ENCODE assay signal across 8 cellular contexts in genomic region chr5:176446884-176447537, GRCh38. TPM values are rescaled to one million over a fixed set of nuclear protein-coding genes. Genes with fewer than 3 reads are reported as not detected.
A peak's percentile ranks its signal among the peaks of the same experiment; 100 is the strongest.
DNase-seq lines count a peak whose midpoint lies in the region; ATAC-seq and TF ChIP-seq lines count a peak whose summit lies in the region.

No MANE protein-coding gene starts in this region.

- H3K27ac ChIP-seq in KOPT-K1 (ENCODE audit: low read depth, low read length, poor library complexity, severe bottlenecking) (peak overlapping the region; percentile 90), iPS DF 6.9 (ENCODE audit: low read length) (peak overlapping the region; percentile 29), spleen (peak overlapping the region; percentile 89 to 97 (median 96))

- H3K4me3 ChIP-seq in Caco-2 (ENCODE audit: low read depth, low read length) (peak overlapping the region; percentile 57), iPS DF 6.9 (ENCODE audit: low read length) (peak overlapping the region; percentile 89), spleen (peak overlapping the region; percentile 64 to 92 (median 78))

- WGBS in iPS DF 6.9 (ENCODE audit: insufficient coverage, insufficient read length), result no CpG with 5 or more reads among the region's 24 CpGs
- WGBS in spleen, 5 donors, result 15 to 22% (median 20%) methylated on average over 24 of the region's 24 CpGs

- peak overlapping the region; percentile 91 for H3K27ac Mint-ChIP-seq in Caco-2 (ENCODE audit: unreplicated experiment)
- peak overlapping the region; percentile 99 for H3K27ac Mint-ChIP-seq in activated naive CD8-positive, alpha-beta T cell treated with anti-CD3 and anti-CD28 coated beads, Interleukin-2, amount 50 U/mL, for 24 hours

- H3K36me3 Mint-ChIP-seq in Caco-2 (ENCODE audit: insufficient read depth, unreplicated experiment), result peaks cover 23% of the 10 kb centered on the region
- peaks cover 9% of the 10 kb centered on the region for H3K36me3 Mint-ChIP-seq in activated naive CD8-positive, alpha-beta T cell treated with anti-CD3 and anti-CD28 coated beads, Interleukin-2, amount 50 U/mL, for 24 hours (ENCODE audit: low read depth)

- CTCF ChIA-PET in Caco-2 (lab: Charles Lee), result interaction anchor here (0.6 to 1.6 kb wide), 12 partner anchors 11 to 717 kb away, joined by 3 to 20 read pairs (median 4); partner anchors contain the start of gene CLTB

- no peak for ATAC-seq in activated naive CD8-positive, alpha-beta T cell treated with anti-CD3 and anti-CD28 coated beads, Interleukin-2, amount 50 U/mL, for 24 hours

- no TSS peak for BruUV-seq in Caco-2 (replicated peaks; lab: Mats Ljungman, UMichigan)

- TF ChIP-seq CTCF in Caco-2 (IDR thresholded peaks at IDR 0.05; ENCODE audit: insufficient read depth in 1 of 2, low read depth in 1 of 2, low read length in 1 of 2, severe bottlenecking in 1 of 2, unreplicated experiment in 1 of 2), result no peak
- no peak for TF ChIP-seq CTCF in spleen (IDR thresholded peaks at IDR 0.05 in 8 of 11, conservative IDR thresholded peaks at IDR 0.05 in 3 of 11)

- peak overlapping the region; percentile 86 for H3K4me3 Mint-ChIP-seq in Caco-2 (ENCODE audit: unreplicated experiment)
- peak overlapping the region; percentile 97 for H3K4me3 Mint-ChIP-seq in activated naive CD8-positive, alpha-beta T cell treated with anti-CD3 and anti-CD28 coated beads, Interleukin-2, amount 50 U/mL, for 24 hours

- H3K9me3 ChIP-seq in Caco-2 (no peaks in the 10 kb centered on the region), KOPT-K1 (ENCODE audit: insufficient read depth, low read length, poor library complexity, severe bottlenecking) (no peaks in the 10 kb centered on the region), iPS DF 6.9 (ENCODE audit: control insufficient read depth, insufficient read depth, low read length) (no peaks in the 10 kb centered on the region), spleen (no peaks in the 10 kb centered on the region)

- no peak for TF ChIP-seq POLR2A in spleen (IDR thresholded peaks at IDR 0.05)

- H3K4me1 Mint-ChIP-seq in Caco-2 (ENCODE audit: low read depth, unreplicated experiment), result no peaks in the 10 kb centered on the region
- peaks cover 36% of the 10 kb centered on the region for H3K4me1 Mint-ChIP-seq in activated naive CD8-positive, alpha-beta T cell treated with anti-CD3 and anti-CD28 coated beads, Interleukin-2, amount 50 U/mL, for 24 hours

- POLR2A ChIA-PET in Caco-2 (lab: Charles Lee), result interaction anchor here (1.2 to 2.1 kb wide), 3 partner anchors 20 to 97 kb away, joined by 5 to 23 read pairs (median 5); partner anchors contain the start of gene CLTB

- H3K36me3 ChIP-seq in Caco-2 (ENCODE audit: control insufficient read depth, insufficient read depth, low read length) (no peaks in the 10 kb centered on the region), KOPT-K1 (ENCODE audit: insufficient read depth, low read length) (peaks cover 6% of the 10 kb centered on the region), iPS DF 6.9 (ENCODE audit: control insufficient read depth, insufficient read depth, low read length) (no peaks in the 10 kb centered on the region), spleen (peaks cover 0 to 8% (median 0%) of the 10 kb centered on the region in 6 donors)

- intact Hi-C loops in Caco-2 (cut with micrococcal nuclease; ENCODE audit: unreplicated experiment), result no loop called here
- intact Hi-C loops in spleen (cut with DNase I; ENCODE audit: low total_unique reads), result loop anchor here (2.0 to 10.0 kb wide), 2 partner anchors 30 to 88 kb away; partner anchors contain the start of genes CLTB and RNF44

- H3K4me1 ChIP-seq in Caco-2 (peaks cover 7% of the 10 kb centered on the region; the same call in 1 of the 2 replicates), iPS DF 6.9 (ENCODE audit: control insufficient read depth, insufficient read depth, low read length) (peaks cover 2% of the 10 kb centered on the region; the same call in 1 of the 2 replicates), spleen (peaks cover 17 to 53% (median 45%) of the 10 kb centered on the region in 6 donors)

- H3K27me3 Mint-ChIP-seq in Caco-2 (ENCODE audit: insufficient read depth, unreplicated experiment), result no peaks in the 10 kb centered on the region
- H3K27me3 Mint-ChIP-seq in activated naive CD8-positive, alpha-beta T cell treated with anti-CD3 and anti-CD28 coated beads, Interleukin-2, amount 50 U/mL, for 24 hours, result peaks cover 3% of the 10 kb centered on the region

- H3K27me3 ChIP-seq in Caco-2 (replicated peaks; ENCODE audit: control insufficient read depth, insufficient read depth, low read length) (no peaks in the 10 kb centered on the region), iPS DF 6.9 (ENCODE audit: control insufficient read depth, insufficient read depth, low read length) (no peaks in the 10 kb centered on the region), spleen (replicated peaks in 1 of 7) (no peaks in the 10 kb centered on the region)

- H3K9me3 Mint-ChIP-seq in Caco-2 (ENCODE audit: unreplicated experiment), result no peaks in the 10 kb centered on the region
- no peaks in the 10 kb centered on the region for H3K9me3 Mint-ChIP-seq in activated naive CD8-positive, alpha-beta T cell treated with anti-CD3 and anti-CD28 coated beads, Interleukin-2, amount 50 U/mL, for 24 hours

- DNase-seq in Caco-2 (peak in 1 of 2 experiments; percentile 24), iPS DF 6.9 (ENCODE audit: low read depth, low spot score) (no peak), spleen (peak; percentile 81), NCI-H128 (lab: John Stamatoyannopoulos, UW; ENCODE audit: unreplicated experiment) (no peak), ureter (ENCODE audit: low spot score) (no peak)
- DNase-seq in activated naive CD8-positive, alpha-beta T cell treated with anti-CD3 and anti-CD28 coated beads, Interleukin-2, amount 50 U/mL, for 24 hours, result peak; percentile 25
- DNase-seq in central memory CD4-positive, alpha-beta T cell, result no peak

RNA-seq across cellular contexts. Expression of gene FAF2, which starts 1.2 kb away (rescaled TPM):
- total RNA-seq in Caco-2 (2022) (55.5 and 57.9 TPM in 2 replicates), spleen (10 to 100 TPM; 28.6 to 41.3 (median 34.0) TPM), ureter (50.1 TPM)
- 1 to 10 TPM; 7.6 to 9.4 (median 9.1) TPM for polyA plus RNA-seq in spleen

RNA-seq across cellular contexts. Expression of gene CLTB, which starts 30.7 kb away (rescaled TPM):
- total RNA-seq in Caco-2 (2022), result 78.9 and 80.0 TPM in 2 replicates
- total RNA-seq in spleen, result 10 to 100 TPM; 51.9 to 70.2 (median 62.9) TPM
- polyA plus RNA-seq in spleen, result 10 to 100 TPM; 64.1 to 98.4 (median 69.2) TPM
- 66.1 TPM for total RNA-seq in ureter

RNA-seq across cellular contexts. Expression of gene HIGD2A, which starts 58.5 kb away (rescaled TPM):
- total RNA-seq in Caco-2 (2022) (110 and 118 TPM in 2 replicates), spleen (100 to 1,000 TPM in 4 of 7 donors, 10 to 100 TPM in 3; 89.3 to 191 (median 102) TPM), ureter (145 TPM)
- polyA plus RNA-seq in spleen, result 100 to 1,000 TPM; 196 to 276 (median 220) TPM

RNA-seq across cellular contexts. Expression of gene NOP16, which starts 58.6 kb away (rescaled TPM):
- total RNA-seq in Caco-2 (2022), result 48.0 and 56.4 TPM in 2 replicates
- 10 to 100 TPM in 5 of 7 donors, 1 to 10 TPM in 2; 5.9 to 23.3 (median 12.4) TPM for total RNA-seq in spleen
- 10 to 100 TPM; 37.4 to 47.1 (median 41.5) TPM for polyA plus RNA-seq in spleen
- 26.6 TPM for total RNA-seq in ureter

Comparison
In these comparisons a context has a peak if more than half of its experiments do, and no peak if none do; other contexts are left out.
1. DNase-seq: peak in activated naive CD8-positive, alpha-beta T cell treated with anti-CD3 and anti-CD28 coated beads, Interleukin-2, amount 50 U/mL, for 24 hours (single experiment) and spleen (single experiment); none in iPS DF 6.9 (single experiment), NCI-H128 (single experiment), central memory CD4-positive, alpha-beta T cell (single experiment) and ureter (single experiment).
2. H3K27ac ChIP-seq: peak in every context shown above with its lines; median percentile 96 in spleen; 90 in KOPT-K1; 29 in iPS DF 6.9.
3. Peak in every context shown above with its lines, with median percentiles within 50 percentile points of each other: H3K4me3 ChIP-seq.